In genomic region chr6:79066828-79067227, GRCh38 we compare ENCODE assay signal across 15 cellular contexts. TPM values are rescaled to one million over a fixed set of nuclear protein-coding genes. Genes with fewer than 3 reads are reported as not detected.
DNase-seq lines count a peak whose midpoint lies in the region; ATAC-seq and TF ChIP-seq lines count a peak whose summit lies in the region.
"Had no signal": no experiment of that assay in that cellular context is flagged by ENCODE, and none has a peak within 500 bp of the region (broad histone marks: within the 10 kb centered on the region; RNA-seq: fewer than 3 reads in every experiment).

No MANE protein-coding gene starts in this region.

- no peaks in the 10 kb centered on the region for H3K27me3 Mint-ChIP-seq in GM23338 (ENCODE audit: insufficient read depth, low read depth, poor library complexity)

- intact Hi-C loops in PC-9 (cut with micrococcal nuclease; ENCODE audit: unreplicated experiment), result no loop called here

- no peak overlapping the region for H2BK12ac ChIP-seq in trophoblast cell (ENCODE audit: low read length)

- peaks cover 17% of the 10 kb centered on the region; the same call in 2 of the 3 replicates for H3K4me1 Mint-ChIP-seq in GM23338

- H3K23ac ChIP-seq in trophoblast cell (ENCODE audit: low read length), result no peak overlapping the region

- POLR2A ChIA-PET in PC-9 (lab: Charles Lee; ENCODE audit: unreplicated experiment), result no interaction called here
- POLR2A ChIA-PET in SK-N-SH (lab: Yijun Ruan, JAX), result interaction anchor here (0.6 kb wide), 1 partner anchor 9 kb away, joined by 7 read pairs; no protein-coding TSS in a partner anchor

- DNase-seq in DND-41 (no peak), GM23338 (ENCODE audit: low spot score) (peak; percentile 8), PC-9 (no peak), trophoblast cell (no peak), SK-N-SH (no peak), LoVo (ENCODE audit: low spot score) (no peak)
- no peak for DNase-seq in stimulated activated naive CD8-positive, alpha-beta T cell treated with anti-CD3 and anti-CD28 coated beads, Interleukin-15, Interleukin-2, amounts not matched to agents 100 U/mL and 50 U/mL, for 24 hours
- DNase-seq: BE2C; CD8-positive, alpha-beta T cell; COR-L47; DMS153; GF-D8 had no signal

- no peak overlapping the region for H3K27ac ChIP-seq in DND-41 (ENCODE audit: low read length)
- no peak overlapping the region for H3K27ac ChIP-seq in GM23338 (ENCODE audit: low read depth)
- no peak overlapping the region for H3K27ac ChIP-seq in PC-9
- no peak overlapping the region for H3K27ac ChIP-seq in trophoblast cell (ENCODE audit: low read depth, low read length)
- no peak overlapping the region for H3K27ac ChIP-seq in SK-N-SH (ENCODE audit: low read depth in 2 of 2, low read length in 1 of 2)
- H3K27ac ChIP-seq: A549, C4-2B had no signal

- H3F3A ChIP-seq in GM23338 (replicated peaks; ENCODE audit: low read depth), result no peaks in the 10 kb centered on the region
- H3F3A ChIP-seq in PC-9 (ENCODE audit: insufficient read depth, low read depth), result no peaks in the 10 kb centered on the region
- no peaks in the 10 kb centered on the region for H3F3A ChIP-seq in SK-N-SH (replicated peaks; ENCODE audit: insufficient read depth)

- H3K9me3 ChIP-seq in DND-41 (ENCODE audit: insufficient read depth, low read length, severe bottlenecking) (no peaks in the 10 kb centered on the region), PC-9 (ENCODE audit: insufficient read depth, low read depth) (no peaks in the 10 kb centered on the region), trophoblast cell (ENCODE audit: insufficient read depth, low read depth, low read length) (no peaks in the 10 kb centered on the region), SK-N-SH (no peaks in the 10 kb centered on the region)
- H3K9me3 ChIP-seq: A549, BE2C had no signal

- CTCF ChIA-PET in PC-9 (lab: Charles Lee) (no interaction called here), SK-N-SH (lab: Yijun Ruan, JAX) (interaction anchor here (0.9 to 1.3 kb wide), 3 partner anchors 9 to 18 kb away, joined by 3 read pairs; no protein-coding TSS in a partner anchor)

- H3K4me3 ChIP-seq in DND-41 (ENCODE audit: low read depth in 1 of 2, low read length in 2 of 2) (no peak overlapping the region), GM23338 (no peak overlapping the region), PC-9 (no peak overlapping the region), trophoblast cell (ENCODE audit: low read depth, low read length) (no peak overlapping the region), SK-N-SH (ENCODE audit: low read depth in 2 of 2, low read length in 1 of 2) (no peak overlapping the region)
- H3K4me3 ChIP-seq: A549 had no signal

- peaks cover 54% of the 10 kb centered on the region for H4K20me1 ChIP-seq in DND-41 (ENCODE audit: insufficient read depth, low read length)
- H4K20me1 ChIP-seq in GM23338 (replicated peaks; ENCODE audit: insufficient read depth), result peaks cover 39% of the 10 kb centered on the region
- no peaks in the 10 kb centered on the region for H4K20me1 ChIP-seq in PC-9 (ENCODE audit: insufficient read depth)
- no peaks in the 10 kb centered on the region for H4K20me1 ChIP-seq in SK-N-SH (ENCODE audit: insufficient read depth)

- H4K8ac ChIP-seq in trophoblast cell (ENCODE audit: low read depth, low read length), result no peak overlapping the region

- H3K9me2 ChIP-seq in GM23338 (ENCODE audit: insufficient read depth) (no peaks in the 10 kb centered on the region), PC-9 (ENCODE audit: insufficient read depth) (no peaks in the 10 kb centered on the region), SK-N-SH (no peaks in the 10 kb centered on the region)

- H3K27ac Mint-ChIP-seq in GM23338, result no peak overlapping the region
- H3K27ac Mint-ChIP-seq: CD8-positive, alpha-beta T cell had no signal

- H3K79me1 ChIP-seq in trophoblast cell (ENCODE audit: low read length), result no peaks in the 10 kb centered on the region

- no peak overlapping the region for H3K4me3 Mint-ChIP-seq in GM23338
- H3K4me3 Mint-ChIP-seq: CD8-positive, alpha-beta T cell had no signal

- H3K27me3 ChIP-seq in DND-41 (ENCODE audit: insufficient read depth, low read length, poor library complexity) (no peaks in the 10 kb centered on the region), GM23338 (ENCODE audit: insufficient read depth) (no peaks in the 10 kb centered on the region), PC-9 (ENCODE audit: insufficient read depth, low read depth) (no peaks in the 10 kb centered on the region), trophoblast cell (ENCODE audit: insufficient read depth, low read length) (no peaks in the 10 kb centered on the region), SK-N-SH (ENCODE audit: insufficient read depth) (no peaks in the 10 kb centered on the region)
- H3K27me3 ChIP-seq: BE2C had no signal

- peaks cover 11% of the 10 kb centered on the region; the same call in 1 of the 2 replicates for H3K4me1 ChIP-seq in DND-41 (ENCODE audit: insufficient read depth, low read length)
- peaks cover 14% of the 10 kb centered on the region; the same call in 1 of the 2 replicates for H3K4me1 ChIP-seq in GM23338 (ENCODE audit: insufficient read depth)
- H3K4me1 ChIP-seq in PC-9 (replicated peaks; ENCODE audit: insufficient read depth), result no peaks in the 10 kb centered on the region
- no peaks in the 10 kb centered on the region for H3K4me1 ChIP-seq in trophoblast cell (ENCODE audit: control insufficient read depth in 1 of 2, insufficient read depth in 2 of 2, low read length in 2 of 2)
- peaks cover 5% of the 10 kb centered on the region in 2 experiments; a peak in 2 of 4 replicates for H3K4me1 ChIP-seq in SK-N-SH (ENCODE audit: control insufficient read depth in 1 of 2, insufficient read depth in 2 of 2, low read depth in 1 of 2, low read length in 1 of 2)
- H3K4me1 ChIP-seq: A549, BE2C had no signal

- TF ChIP-seq CTCF in DND-41 (IDR thresholded peaks at IDR 0.05; ENCODE audit: borderline replicate concordance, extremely low read depth, low read length, poor library complexity, severe bottlenecking) (no peak), GM23338 (conservative IDR thresholded peaks at IDR 0.05; ENCODE audit: low read depth in 2 of 2) (no peak), PC-9 (conservative IDR thresholded peaks at IDR 0.05) (no peak), SK-N-SH (IDR thresholded peaks at IDR 0.05) (no peak)

- H3K9me3 Mint-ChIP-seq in GM23338, result no peaks in the 10 kb centered on the region
- H3K9me3 Mint-ChIP-seq: CD8-positive, alpha-beta T cell had no signal

- no CpG with 5 or more reads among the region's 4 CpGs for WGBS in trophoblast cell (ENCODE audit: extremely low coverage, insufficient coverage, insufficient read length)
- WGBS in SK-N-SH (ENCODE audit: low lambda C conversion rate), result 99% methylated on average over 4 of the region's 4 CpGs

- no peak for TF ChIP-seq EP300 in SK-N-SH (IDR thresholded peaks at IDR 0.05; ENCODE audit: borderline replicate concordance in 1 of 2, low read depth in 1 of 2, low read length in 1 of 2)

- H3K36me3 ChIP-seq in DND-41 (ENCODE audit: insufficient read depth, low read length) (peaks cover 41% of the 10 kb centered on the region), GM23338 (ENCODE audit: insufficient read depth) (no peaks in the 10 kb centered on the region), PC-9 (ENCODE audit: low read depth) (no peaks in the 10 kb centered on the region), trophoblast cell (ENCODE audit: control insufficient read depth in 1 of 2, insufficient read depth in 2 of 2, low read length in 2 of 2) (peaks cover 0 to 3% of the 10 kb centered on the region in 2 experiments), SK-N-SH (replicated peaks in 1 of 2; ENCODE audit: control insufficient read depth in 1 of 2, insufficient read depth in 2 of 2, low read length in 1 of 2) (peaks cover 0 to 17% of the 10 kb centered on the region in 2 experiments)

- no peak overlapping the region for H2BK120ac ChIP-seq in trophoblast cell (ENCODE audit: insufficient read depth, low read length, poor library complexity)

- TSS peak; percentile 17 for BruUV-seq in PC-9 (replicated peaks; lab: Mats Ljungman, UMichigan)

- no peak overlapping the region for H2BK5ac ChIP-seq in trophoblast cell (ENCODE audit: low read depth, low read length, poor library complexity)

- H3K4ac ChIP-seq in trophoblast cell (ENCODE audit: low read depth, low read length), result peak overlapping the region; percentile 76

- ATAC-seq in DND-41 (ENCODE audit: insufficient read depth, low read depth) (peak; percentile 23; the same call in 1 of the 3 replicates), GM23338 (no peak)
- no peak for ATAC-seq in stimulated activated naive CD8-positive, alpha-beta T cell treated with anti-CD3 and anti-CD28 coated beads, Interleukin-15, Interleukin-2, amounts not matched to agents 100 U/mL and 50 U/mL, for 24 hours
- ATAC-seq: A549; CD8-positive, alpha-beta T cell; HCT116 had no signal

- H3K9ac ChIP-seq in DND-41 (ENCODE audit: low read depth, low read length) (no peak overlapping the region), trophoblast cell (ENCODE audit: low read length) (no peak overlapping the region), SK-N-SH (no peak overlapping the region)

- H4K91ac ChIP-seq in trophoblast cell (ENCODE audit: low read depth, low read length), result no peak overlapping the region

- H3K18ac ChIP-seq in trophoblast cell (ENCODE audit: low read length), result no peak overlapping the region

- no peak overlapping the region for H3K14ac ChIP-seq in trophoblast cell (ENCODE audit: low read length)

- no peak overlapping the region for H2AK5ac ChIP-seq in trophoblast cell (ENCODE audit: low read length)

- peaks cover 97% of the 10 kb centered on the region for H3K79me2 ChIP-seq in DND-41 (ENCODE audit: insufficient read depth, low read length)
- peaks cover 100% of the 10 kb centered on the region for H3K79me2 ChIP-seq in GM23338 (replicated peaks; ENCODE audit: insufficient read depth)
- H3K79me2 ChIP-seq in PC-9 (ENCODE audit: low read depth), result peaks cover 10% of the 10 kb centered on the region; the same call in 1 of the 2 replicates
- H3K79me2 ChIP-seq in trophoblast cell (ENCODE audit: control insufficient read depth, insufficient read depth, low read length, poor library complexity), result no peaks in the 10 kb centered on the region
- H3K79me2 ChIP-seq in SK-N-SH (ENCODE audit: insufficient read depth), result peaks cover 60% of the 10 kb centered on the region

- H2AFZ ChIP-seq in DND-41 (ENCODE audit: low read depth, low read length) (no peak overlapping the region), GM23338 (no peak overlapping the region), PC-9 (no peak overlapping the region), trophoblast cell (ENCODE audit: insufficient read depth, low read length, poor library complexity) (no peak overlapping the region), SK-N-SH (ENCODE audit: low read depth) (no peak overlapping the region)

- H3K4me2 ChIP-seq in DND-41 (ENCODE audit: insufficient read depth, low read length) (no peak overlapping the region), GM23338 (no peak overlapping the region), PC-9 (no peak overlapping the region), trophoblast cell (ENCODE audit: low read length) (no peak overlapping the region), SK-N-SH (no peak overlapping the region)
- H3K4me2 ChIP-seq: A549 had no signal

- peak overlapping the region; percentile 36 for H4K12ac ChIP-seq in trophoblast cell (ENCODE audit: low read depth, low read length)

- TF ChIP-seq RAD21 in SK-N-SH (IDR thresholded peaks at IDR 0.05; ENCODE audit: low read length), result no peak

- H3K36me3 Mint-ChIP-seq in GM23338 (ENCODE audit: low read depth), result peaks cover 6% of the 10 kb centered on the region; the same call in 1 of the 3 replicates

RNA-seq across cellular contexts. Expression of gene PHIP, which starts 11.2 kb away (rescaled TPM):
- total RNA-seq in GM23338 (2014; rRNA removed; shearing (Covaris generic)), result 63.6 and 65.4 TPM in 2 replicates
- polyA plus RNA-seq in GM23338 (2016; fragmentation: Nextera tagmentation; extraction: Ambion mirVana) (38.0 and 48.0 TPM in 2 replicates), SK-N-SH (2012; rRNA removed) (1.7 and 1.9 TPM in 2 replicates)
- total RNA-seq in PC-9 (2021), result 20.6 and 29.0 TPM in 2 replicates
- 16.6 and 17.6 TPM in 2 replicates for polyA plus RNA-seq in trophoblast cell (2013)
- polyA plus RNA-seq in SK-N-SH (2012; cell fraction: cytosol; rRNA removed), result 2.0 and 2.3 TPM in 2 replicates
- polyA plus RNA-seq in SK-N-SH (2012; cell fraction: nucleus; rRNA removed), result 2.3 and 5.3 TPM in 2 replicates
